16 cellular contexts compared by ENCODE assay signal in the genomic region with DNA sequence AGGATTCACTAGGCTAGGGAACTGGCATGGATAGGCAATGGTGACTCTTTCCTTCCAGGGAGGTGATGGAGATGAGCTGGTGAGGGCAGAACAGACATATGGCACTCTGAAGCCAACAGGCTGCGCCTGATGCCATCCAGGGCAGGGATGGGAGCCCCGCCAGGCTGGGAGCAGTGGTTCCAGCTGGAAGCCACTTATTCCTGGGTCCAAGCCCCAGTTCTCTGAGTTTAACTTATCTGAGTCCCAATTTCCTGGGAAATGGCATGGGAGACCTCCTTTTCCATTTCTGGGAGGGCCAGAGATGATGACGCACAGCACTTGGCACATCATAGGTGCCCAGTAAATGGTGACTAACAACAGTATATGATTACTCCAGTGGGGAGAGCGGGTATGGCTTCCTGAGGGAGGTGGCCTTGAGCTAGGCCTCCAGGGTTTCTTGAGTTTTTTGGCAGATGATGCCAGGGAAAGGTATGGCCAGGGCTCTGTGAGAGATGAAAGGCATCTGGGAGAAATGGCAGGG. TPM values are rescaled to one million over a fixed set of nuclear protein-coding genes. Genes with fewer than 3 reads are reported as not detected.
DNase-seq lines count a peak whose midpoint lies in the region; ATAC-seq and TF ChIP-seq lines count a peak whose summit lies in the region.
"Had no signal": no experiment of that assay in that cellular context is flagged by ENCODE, and none has a peak within 500 bp of the region (broad histone marks: within the 10 kb centered on the region; RNA-seq: fewer than 3 reads in every experiment).

No MANE protein-coding gene starts in this region.

- H3K4me1 ChIP-seq in gastroesophageal sphincter (peaks cover 5 to 100% (median 37%) of the 10 kb centered on the region in 3 donors), gastrocnemius medialis (no peaks in the 10 kb centered on the region)

- intact Hi-C loops in gastrocnemius medialis (cut with DNase I; ENCODE audit: low total_unique reads), result no loop called here

- ATAC-seq in gastroesophageal sphincter (no peak), gastrocnemius medialis (no peak), HG03378 (IDR thresholded peaks at IDR 0.05; ENCODE audit: unreplicated experiment) (no peak)
- ATAC-seq: activated T-cell treated with anti-CD3 and anti-CD28 coated beads, Interleukin-2, amount 50 U/mL, for 4 hours; CD8-positive, alpha-beta T cell; GM12878 had no signal

- CTCF ChIA-PET in RWPE1 (lab: Yijun Ruan, JAX), result interaction anchor here (1.1 kb wide), 1 partner anchor 13 kb away, joined by 3 read pairs; no protein-coding TSS in a partner anchor

- no peak for TF ChIP-seq CTCF in gastroesophageal sphincter (IDR thresholded peaks at IDR 0.05)
- TF ChIP-seq CTCF in gastrocnemius medialis (IDR thresholded peaks at IDR 0.05 in 4 of 5, conservative IDR thresholded peaks at IDR 0.05 in 1 of 5), result no peak
- TF ChIP-seq CTCF in RWPE1 (conservative IDR thresholded peaks at IDR 0.05; ENCODE audit: low read depth), result no peak

- 67% methylated on average over 2 of the region's 4 CpGs; no CpG with 5 or more reads in 1 of the 2 donors for WGBS in gastroesophageal sphincter (ENCODE audit: low coverage in 1 of 2), 2 donors

- no peak for TF ChIP-seq EP300 in gastroesophageal sphincter (IDR thresholded peaks at IDR 0.05)

- DNase-seq in EH (ENCODE audit: low read depth), result peak; percentile 67
- DNase-seq in NCI-H446 treated with DMSO at 0.1 percent for 48 hours (lab: John Stamatoyannopoulos, UW), result peak; percentile 86
- no peak for DNase-seq in gastrocnemius medialis
- no peak for DNase-seq in RWPE1 (ENCODE audit: low spot score)
- DNase-seq in AG08396 (ENCODE audit: low spot score), result no peak
- DNase-seq in stimulated activated CD4-positive, alpha-beta T cell treated with anti-CD3 and anti-CD28 coated beads, Interleukin-15, amount 100 ng/mL, for 24 hours, result no peak
- DNase-seq: activated T-cell treated with anti-CD3 and anti-CD28 coated beads, Interleukin-2, amount 50 U/mL, for 4 hours; CD8-positive, alpha-beta T cell; islet precursor cell; MM.1S; NCI-H226 had no signal

- H3K9me3 ChIP-seq in gastroesophageal sphincter (no peaks in the 10 kb centered on the region), gastrocnemius medialis (no peaks in the 10 kb centered on the region)

- H3K27ac ChIP-seq in gastroesophageal sphincter (peak overlapping the region in 3 of 4 donors; percentile 65 to 90 (median 83)), gastrocnemius medialis (peak overlapping the region; percentile 75 to 82 (median 78)), RWPE1 (no peak overlapping the region)
- H3K27ac ChIP-seq: cardiac muscle cell, HL-60 had no signal

- H3K36me3 ChIP-seq in gastroesophageal sphincter (peaks cover 0 to 19% of the 10 kb centered on the region in 2 donors), gastrocnemius medialis (no peaks in the 10 kb centered on the region)
- H3K36me3 ChIP-seq: cardiac muscle cell had no signal

- TF ChIP-seq POLR2A in gastroesophageal sphincter (IDR thresholded peaks at IDR 0.05) (no peak), gastrocnemius medialis (IDR thresholded peaks at IDR 0.05) (no peak)

- in situ Hi-C loops in gastrocnemius medialis (cut with MboI; ENCODE audit: low sequenced_read_pairs in 4 of 4), result no loop called here

- H3K27me3 ChIP-seq in gastroesophageal sphincter (no peaks in the 10 kb centered on the region), gastrocnemius medialis (no peaks in the 10 kb centered on the region)
- H3K27me3 ChIP-seq: cardiac muscle cell had no signal

- peak overlapping the region in 1 of 2 donors; percentile 16 for H3K4me3 ChIP-seq in gastroesophageal sphincter
- H3K4me3 ChIP-seq in gastrocnemius medialis, result peak overlapping the region in 2 of 4 donors; percentile 4 to 56
- H3K4me3 ChIP-seq: cardiac muscle cell, GM12878 had no signal

- POLR2A ChIA-PET in RWPE1 (lab: Yijun Ruan, JAX; ENCODE audit: low non-redundant PET), result no interaction called here

RNA-seq across cellular contexts. Expression of a gene that starts 7.2 kb away (rescaled TPM):
- 100 to 1,000 TPM in 3 of 4 donors, 10 to 100 TPM in 1; 87.5 to 161 (median 113) TPM for total RNA-seq in gastroesophageal sphincter
- 10 to 100 TPM; 27.9 to 58.4 (median 52.5) TPM for total RNA-seq in gastrocnemius medialis

RNA-seq across cellular contexts. Expression of a gene that starts 18.1 kb away (rescaled TPM):
- total RNA-seq in gastroesophageal sphincter (not detected), gastrocnemius medialis (1 to 10 TPM in 1 of 4 donors, not detected in 3; 1.5 TPM)
- total RNA-seq: cardiac muscle cell; CD8-positive, alpha-beta T cell; GM12878 had no signal

RNA-seq across cellular contexts. Expression of a gene that starts 41.4 kb away (rescaled TPM):
- total RNA-seq in gastroesophageal sphincter (not detected), gastrocnemius medialis (under 1 TPM in 1 of 4 donors, not detected in 3; 0.07 TPM)
- total RNA-seq: activated T-cell treated with anti-CD3 and anti-CD28 coated beads, Interleukin-2, amount 50 U/mL, for 4 hours; cardiac muscle cell; CD8-positive, alpha-beta T cell had no signal

Comparison
In these comparisons a context has a peak if more than half of its experiments do, and no peak if none do; other contexts are left out.
1. DNase-seq: peak in EH (single experiment) and NCI-H446 treated with DMSO at 0.1 percent for 48 hours (single experiment); none in gastrocnemius medialis (0 of 2), RWPE1 (single experiment), AG08396 (single experiment) and stimulated activated CD4-positive, alpha-beta T cell treated with anti-CD3 and anti-CD28 coated beads, Interleukin-15, amount 100 ng/mL, for 24 hours (single experiment).